ENCODE assay signal across 8 cellular contexts in genomic region chr19:53103903-53104203, GRCh38. TPM values are rescaled to one million over a fixed set of nuclear protein-coding genes. Genes with fewer than 3 reads are reported as not detected.
A peak's percentile ranks its signal among the peaks of the same experiment; 100 is the strongest.
DNase-seq lines count a peak whose midpoint lies in the region; ATAC-seq, FAIRE-seq and TF ChIP-seq lines count a peak whose summit lies in the region.

No MANE protein-coding gene starts in this region.

- H3K4me1 ChIP-seq in iPS-18a (ENCODE audit: control insufficient read depth, low read depth, low read length): no peaks in the 10 kb centered on the region

- CTCF ChIA-PET in activated CD8-positive, alpha-beta T cell treated with anti-CD3 and anti-CD28 coated beads, Interleukin-2, amount 10 ng/mL, durations not matched to agents 7 days and 5 days (lab: Charles Lee): no interaction called here

- no peaks in the 10 kb centered on the region for H3K9me3 ChIP-seq in iPS-18a (ENCODE audit: control insufficient read depth, low read depth, low read length)

- peak overlapping the region; percentile 90 for H3K27ac Mint-ChIP-seq in activated CD8-positive, alpha-beta T cell treated with anti-CD3 and anti-CD28 coated beads, Interleukin-2, amount 10 ng/mL, durations not matched to agents 7 days and 5 days
- peak overlapping the region; percentile 93 for H3K27ac Mint-ChIP-seq in stimulated activated effector memory CD8-positive, alpha-beta T cell treated with anti-CD3 and anti-CD28 coated beads, Interleukin-12 subunit alpha, Interleukin-12 subunit beta, amount 100 ng/mL, for 72 hours

- peak overlapping the region; percentile 75 for H3K4me3 ChIP-seq in HFF-Myc (replicated peaks; ENCODE audit: low read depth, low read length)
- peak overlapping the region; percentile 87 for H3K4me3 ChIP-seq in iPS-18a (ENCODE audit: low read length)

- H3K4me1 Mint-ChIP-seq in activated CD8-positive, alpha-beta T cell treated with anti-CD3 and anti-CD28 coated beads, Interleukin-2, amount 10 ng/mL, durations not matched to agents 7 days and 5 days (ENCODE audit: low read depth): peaks cover 33% of the 10 kb centered on the region
- H3K4me1 Mint-ChIP-seq in stimulated activated effector memory CD8-positive, alpha-beta T cell treated with anti-CD3 and anti-CD28 coated beads, Interleukin-12 subunit alpha, Interleukin-12 subunit beta, amount 100 ng/mL, for 72 hours: peaks cover 18% of the 10 kb centered on the region

- POLR2A ChIA-PET in activated CD8-positive, alpha-beta T cell treated with anti-CD3 and anti-CD28 coated beads, Interleukin-2, amount 10 ng/mL, durations not matched to agents 7 days and 5 days (lab: Charles Lee): no interaction called here

- H3K9me3 Mint-ChIP-seq in activated CD8-positive, alpha-beta T cell treated with anti-CD3 and anti-CD28 coated beads, Interleukin-2, amount 10 ng/mL, durations not matched to agents 7 days and 5 days (ENCODE audit: insufficient read depth): peaks cover 17% of the 10 kb centered on the region
- H3K9me3 Mint-ChIP-seq in stimulated activated effector memory CD8-positive, alpha-beta T cell treated with anti-CD3 and anti-CD28 coated beads, Interleukin-12 subunit alpha, Interleukin-12 subunit beta, amount 100 ng/mL, for 72 hours: peaks cover under 1% of the 10 kb centered on the region

- H3K9ac ChIP-seq in iPS-18a (ENCODE audit: low read length): peak overlapping the region; percentile 39

- no peak for FAIRE-seq in RCC 7860 (lab: Jason Lieb, UNC)

- ATAC-seq in activated CD8-positive, alpha-beta T cell treated with anti-CD3 and anti-CD28 coated beads, Interleukin-2, amount 10 ng/mL, durations not matched to agents 7 days and 5 days: no peak
- ATAC-seq in stimulated activated effector memory CD8-positive, alpha-beta T cell treated with anti-CD3 and anti-CD28 coated beads, Interleukin-12 subunit alpha, Interleukin-12 subunit beta, amount 100 ng/mL, for 72 hours: no peak
- ATAC-seq in HG02571 (IDR thresholded peaks at IDR 0.05; ENCODE audit: unreplicated experiment) (no peak), HG02970 (IDR thresholded peaks at IDR 0.05; ENCODE audit: low FRiP score, unreplicated experiment) (no peak)

- DNase-seq in HFF-Myc (ENCODE audit: extremely low read depth, low read depth) (no peak), RCC 7860 (ENCODE audit: low spot score) (no peak), NCI-H526 (lab: John Stamatoyannopoulos, UW) (no peak)
- DNase-seq in activated CD8-positive, alpha-beta T cell treated with anti-CD3 and anti-CD28 coated beads, Interleukin-2, amount 10 ng/mL, durations not matched to agents 7 days and 5 days: no peak
- DNase-seq in stimulated activated effector memory CD8-positive, alpha-beta T cell treated with anti-CD3 and anti-CD28 coated beads, Interleukin-12 subunit alpha, Interleukin-12 subunit beta, amount 100 ng/mL, for 72 hours (ENCODE audit: low spot score in 2 of 2): no peak

- no peak for TF ChIP-seq CTCF in HFF-Myc (IDR thresholded peaks at IDR 0.05; ENCODE audit: low read depth, low read length, missing control alignments)

- peaks cover 6% of the 10 kb centered on the region for H3K36me3 ChIP-seq in iPS-18a (ENCODE audit: control insufficient read depth, low read depth, low read length)

- H3K36me3 Mint-ChIP-seq in activated CD8-positive, alpha-beta T cell treated with anti-CD3 and anti-CD28 coated beads, Interleukin-2, amount 10 ng/mL, durations not matched to agents 7 days and 5 days (ENCODE audit: low read depth): peaks cover 37% of the 10 kb centered on the region
- H3K36me3 Mint-ChIP-seq in stimulated activated effector memory CD8-positive, alpha-beta T cell treated with anti-CD3 and anti-CD28 coated beads, Interleukin-12 subunit alpha, Interleukin-12 subunit beta, amount 100 ng/mL, for 72 hours: peaks cover 38% of the 10 kb centered on the region

- H3K4me3 Mint-ChIP-seq in activated CD8-positive, alpha-beta T cell treated with anti-CD3 and anti-CD28 coated beads, Interleukin-2, amount 10 ng/mL, durations not matched to agents 7 days and 5 days: peak overlapping the region; percentile 87
- peak overlapping the region; percentile 85 for H3K4me3 Mint-ChIP-seq in stimulated activated effector memory CD8-positive, alpha-beta T cell treated with anti-CD3 and anti-CD28 coated beads, Interleukin-12 subunit alpha, Interleukin-12 subunit beta, amount 100 ng/mL, for 72 hours

- H3K27me3 ChIP-seq in iPS-18a (ENCODE audit: control insufficient read depth, insufficient read depth, low read length): peaks cover 3% of the 10 kb centered on the region

- H3K27me3 Mint-ChIP-seq in activated CD8-positive, alpha-beta T cell treated with anti-CD3 and anti-CD28 coated beads, Interleukin-2, amount 10 ng/mL, durations not matched to agents 7 days and 5 days (ENCODE audit: low read depth): no peaks in the 10 kb centered on the region

- no peak overlapping the region for H3K27ac ChIP-seq in iPS-18a (ENCODE audit: low read length)

RNA-seq across cellular contexts. Expression of gene ZNF160, which starts 0.6 kb away (rescaled TPM):
- total RNA-seq in activated CD8-positive, alpha-beta T cell treated with anti-CD3 and anti-CD28 coated beads, Interleukin-2, amount 10 ng/mL, durations not matched to agents 7 days and 5 days: 10 to 100 TPM; 36.5 to 42.2 TPM

RNA-seq across cellular contexts. Expression of gene ZNF415, which starts 28.9 kb away (rescaled TPM):
- total RNA-seq in activated CD8-positive, alpha-beta T cell treated with anti-CD3 and anti-CD28 coated beads, Interleukin-2, amount 10 ng/mL, durations not matched to agents 7 days and 5 days: 1 to 10 TPM; 1.4 to 1.9 TPM

RNA-seq across cellular contexts. Expression of gene ZNF347, which starts 55.0 kb away (rescaled TPM):
- total RNA-seq in activated CD8-positive, alpha-beta T cell treated with anti-CD3 and anti-CD28 coated beads, Interleukin-2, amount 10 ng/mL, durations not matched to agents 7 days and 5 days: 10 to 100 TPM; 12.8 to 13.7 TPM

RNA-seq across cellular contexts. Expression of gene ERVV-2, which starts 59.3 kb away (rescaled TPM):
- total RNA-seq in activated CD8-positive, alpha-beta T cell treated with anti-CD3 and anti-CD28 coated beads, Interleukin-2, amount 10 ng/mL, durations not matched to agents 7 days and 5 days: not detected
